Comparison of ENCODE assay signal across 1 cellular context in genomic region chr17:81142301-81143199, GRCh38.
TF ChIP-seq lines count a peak whose summit lies in the region.

No MANE protein-coding gene starts in this region.

TF ChIP-seq in HepG2, 621 proteins besides CTCF, POLR2A, EP300 and RAD21 (continued from another document and continues in another):
- TF ChIP-seq, protein P1, sequence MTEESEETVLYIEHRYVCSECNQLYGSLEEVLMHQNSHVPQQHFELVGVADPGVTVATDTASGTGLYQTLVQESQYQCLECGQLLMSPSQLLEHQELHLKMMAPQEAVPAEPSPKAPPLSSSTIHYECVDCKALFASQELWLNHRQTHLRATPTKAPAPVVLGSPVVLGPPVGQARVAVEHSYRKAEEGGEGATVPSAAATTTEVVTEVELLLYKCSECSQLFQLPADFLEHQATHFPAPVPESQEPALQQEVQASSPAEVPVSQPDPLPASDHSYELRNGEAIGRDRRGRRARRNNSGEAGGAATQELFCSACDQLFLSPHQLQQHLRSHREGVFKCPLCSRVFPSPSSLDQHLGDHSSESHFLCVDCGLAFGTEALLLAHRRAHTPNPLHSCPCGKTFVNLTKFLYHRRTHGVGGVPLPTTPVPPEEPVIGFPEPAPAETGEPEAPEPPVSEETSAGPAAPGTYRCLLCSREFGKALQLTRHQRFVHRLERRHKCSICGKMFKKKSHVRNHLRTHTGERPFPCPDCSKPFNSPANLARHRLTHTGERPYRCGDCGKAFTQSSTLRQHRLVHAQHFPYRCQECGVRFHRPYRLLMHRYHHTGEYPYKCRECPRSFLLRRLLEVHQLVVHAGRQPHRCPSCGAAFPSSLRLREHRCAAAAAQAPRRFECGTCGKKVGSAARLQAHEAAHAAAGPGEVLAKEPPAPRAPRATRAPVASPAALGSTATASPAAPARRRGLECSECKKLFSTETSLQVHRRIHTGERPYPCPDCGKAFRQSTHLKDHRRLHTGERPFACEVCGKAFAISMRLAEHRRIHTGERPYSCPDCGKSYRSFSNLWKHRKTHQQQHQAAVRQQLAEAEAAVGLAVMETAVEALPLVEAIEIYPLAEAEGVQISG (CRISPR knock-in tag; IDR thresholded peaks at IDR 0.05): no peak
- TF ChIP-seq KLF13 (CRISPR knock-in tag; IDR thresholded peaks at IDR 0.05): peak; percentile 77
- no peak for TF ChIP-seq ZNF382 (CRISPR knock-in tag; IDR thresholded peaks at IDR 0.05; ENCODE audit: borderline replicate concordance)
- peak; percentile 79; the same call in 1 of the 2 replicates for TF ChIP-seq ZSCAN9 (CRISPR knock-in tag; IDR thresholded peaks at IDR 0.05; ENCODE audit: borderline replicate concordance)
- TF ChIP-seq ZMYM3 (CRISPR knock-in tag; IDR thresholded peaks at IDR 0.05): no peak
- TF ChIP-seq, protein P2, sequence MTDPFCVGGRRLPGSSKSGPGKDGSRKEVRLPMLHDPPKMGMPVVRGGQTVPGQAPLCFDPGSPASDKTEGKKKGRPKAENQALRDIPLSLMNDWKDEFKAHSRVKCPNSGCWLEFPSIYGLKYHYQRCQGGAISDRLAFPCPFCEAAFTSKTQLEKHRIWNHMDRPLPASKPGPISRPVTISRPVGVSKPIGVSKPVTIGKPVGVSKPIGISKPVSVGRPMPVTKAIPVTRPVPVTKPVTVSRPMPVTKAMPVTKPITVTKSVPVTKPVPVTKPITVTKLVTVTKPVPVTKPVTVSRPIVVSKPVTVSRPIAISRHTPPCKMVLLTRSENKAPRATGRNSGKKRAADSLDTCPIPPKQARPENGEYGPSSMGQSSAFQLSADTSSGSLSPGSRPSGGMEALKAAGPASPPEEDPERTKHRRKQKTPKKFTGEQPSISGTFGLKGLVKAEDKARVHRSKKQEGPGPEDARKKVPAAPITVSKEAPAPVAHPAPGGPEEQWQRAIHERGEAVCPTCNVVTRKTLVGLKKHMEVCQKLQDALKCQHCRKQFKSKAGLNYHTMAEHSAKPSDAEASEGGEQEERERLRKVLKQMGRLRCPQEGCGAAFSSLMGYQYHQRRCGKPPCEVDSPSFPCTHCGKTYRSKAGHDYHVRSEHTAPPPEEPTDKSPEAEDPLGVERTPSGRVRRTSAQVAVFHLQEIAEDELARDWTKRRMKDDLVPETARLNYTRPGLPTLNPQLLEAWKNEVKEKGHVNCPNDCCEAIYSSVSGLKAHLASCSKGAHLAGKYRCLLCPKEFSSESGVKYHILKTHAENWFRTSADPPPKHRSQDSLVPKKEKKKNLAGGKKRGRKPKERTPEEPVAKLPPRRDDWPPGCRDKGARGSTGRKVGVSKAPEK (CRISPR knock-in tag; IDR thresholded peaks at IDR 0.05; ENCODE audit: borderline replicate concordance): no peak
- no peak for TF ChIP-seq ZNF431 (CRISPR knock-in tag; IDR thresholded peaks at IDR 0.05; ENCODE audit: borderline replicate concordance, low read depth)
- no peak for TF ChIP-seq ZFAT (CRISPR knock-in tag; conservative IDR thresholded peaks at IDR 0.05)
- TF ChIP-seq, protein P3, sequence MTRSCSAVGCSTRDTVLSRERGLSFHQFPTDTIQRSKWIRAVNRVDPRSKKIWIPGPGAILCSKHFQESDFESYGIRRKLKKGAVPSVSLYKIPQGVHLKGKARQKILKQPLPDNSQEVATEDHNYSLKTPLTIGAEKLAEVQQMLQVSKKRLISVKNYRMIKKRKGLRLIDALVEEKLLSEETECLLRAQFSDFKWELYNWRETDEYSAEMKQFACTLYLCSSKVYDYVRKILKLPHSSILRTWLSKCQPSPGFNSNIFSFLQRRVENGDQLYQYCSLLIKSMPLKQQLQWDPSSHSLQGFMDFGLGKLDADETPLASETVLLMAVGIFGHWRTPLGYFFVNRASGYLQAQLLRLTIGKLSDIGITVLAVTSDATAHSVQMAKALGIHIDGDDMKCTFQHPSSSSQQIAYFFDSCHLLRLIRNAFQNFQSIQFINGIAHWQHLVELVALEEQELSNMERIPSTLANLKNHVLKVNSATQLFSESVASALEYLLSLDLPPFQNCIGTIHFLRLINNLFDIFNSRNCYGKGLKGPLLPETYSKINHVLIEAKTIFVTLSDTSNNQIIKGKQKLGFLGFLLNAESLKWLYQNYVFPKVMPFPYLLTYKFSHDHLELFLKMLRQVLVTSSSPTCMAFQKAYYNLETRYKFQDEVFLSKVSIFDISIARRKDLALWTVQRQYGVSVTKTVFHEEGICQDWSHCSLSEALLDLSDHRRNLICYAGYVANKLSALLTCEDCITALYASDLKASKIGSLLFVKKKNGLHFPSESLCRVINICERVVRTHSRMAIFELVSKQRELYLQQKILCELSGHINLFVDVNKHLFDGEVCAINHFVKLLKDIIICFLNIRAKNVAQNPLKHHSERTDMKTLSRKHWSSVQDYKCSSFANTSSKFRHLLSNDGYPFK (CRISPR knock-in tag; IDR thresholded peaks at IDR 0.05; ENCODE audit: borderline replicate concordance): no peak
- no peak for TF ChIP-seq ATF6 (CRISPR knock-in tag; conservative IDR thresholded peaks at IDR 0.05)
- TF ChIP-seq, protein P4, sequence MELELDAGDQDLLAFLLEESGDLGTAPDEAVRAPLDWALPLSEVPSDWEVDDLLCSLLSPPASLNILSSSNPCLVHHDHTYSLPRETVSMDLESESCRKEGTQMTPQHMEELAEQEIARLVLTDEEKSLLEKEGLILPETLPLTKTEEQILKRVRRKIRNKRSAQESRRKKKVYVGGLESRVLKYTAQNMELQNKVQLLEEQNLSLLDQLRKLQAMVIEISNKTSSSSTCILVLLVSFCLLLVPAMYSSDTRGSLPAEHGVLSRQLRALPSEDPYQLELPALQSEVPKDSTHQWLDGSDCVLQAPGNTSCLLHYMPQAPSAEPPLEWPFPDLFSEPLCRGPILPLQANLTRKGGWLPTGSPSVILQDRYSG (CRISPR knock-in tag; IDR thresholded peaks at IDR 0.05): no peak
- TF ChIP-seq CBFB (CRISPR knock-in tag; IDR thresholded peaks at IDR 0.05): 0 out of 2 replicates have a peak, but pooled peaks have one; percentile 40
- TF ChIP-seq ZNF557 (CRISPR knock-in tag; IDR thresholded peaks at IDR 0.05): no peak
- TF ChIP-seq TIGD3 (CRISPR knock-in tag; IDR thresholded peaks at IDR 0.05; ENCODE audit: borderline replicate concordance): no peak
- TF ChIP-seq ZNF770 (CRISPR knock-in tag; IDR thresholded peaks at IDR 0.05): peak; percentile 88
- TF ChIP-seq ZNF580 (CRISPR knock-in tag; IDR thresholded peaks at IDR 0.05; ENCODE audit: borderline replicate concordance, low read depth): no peak; the same call in 1 of the 2 replicates
- peak; percentile 47; the same call in 1 of the 2 replicates for TF ChIP-seq RXRA (CRISPR knock-in tag; IDR thresholded peaks at IDR 0.05)
- no peak for TF ChIP-seq AKAP8 (CRISPR knock-in tag; IDR thresholded peaks at IDR 0.05)
- 0 out of 2 replicates have a peak, but pooled peaks have one; percentile 61 for TF ChIP-seq TSC22D2 (CRISPR knock-in tag; IDR thresholded peaks at IDR 0.05; ENCODE audit: borderline replicate concordance)
- TF ChIP-seq MIER2 (CRISPR knock-in tag; IDR thresholded peaks at IDR 0.05): no peak
- TF ChIP-seq, protein P5, sequence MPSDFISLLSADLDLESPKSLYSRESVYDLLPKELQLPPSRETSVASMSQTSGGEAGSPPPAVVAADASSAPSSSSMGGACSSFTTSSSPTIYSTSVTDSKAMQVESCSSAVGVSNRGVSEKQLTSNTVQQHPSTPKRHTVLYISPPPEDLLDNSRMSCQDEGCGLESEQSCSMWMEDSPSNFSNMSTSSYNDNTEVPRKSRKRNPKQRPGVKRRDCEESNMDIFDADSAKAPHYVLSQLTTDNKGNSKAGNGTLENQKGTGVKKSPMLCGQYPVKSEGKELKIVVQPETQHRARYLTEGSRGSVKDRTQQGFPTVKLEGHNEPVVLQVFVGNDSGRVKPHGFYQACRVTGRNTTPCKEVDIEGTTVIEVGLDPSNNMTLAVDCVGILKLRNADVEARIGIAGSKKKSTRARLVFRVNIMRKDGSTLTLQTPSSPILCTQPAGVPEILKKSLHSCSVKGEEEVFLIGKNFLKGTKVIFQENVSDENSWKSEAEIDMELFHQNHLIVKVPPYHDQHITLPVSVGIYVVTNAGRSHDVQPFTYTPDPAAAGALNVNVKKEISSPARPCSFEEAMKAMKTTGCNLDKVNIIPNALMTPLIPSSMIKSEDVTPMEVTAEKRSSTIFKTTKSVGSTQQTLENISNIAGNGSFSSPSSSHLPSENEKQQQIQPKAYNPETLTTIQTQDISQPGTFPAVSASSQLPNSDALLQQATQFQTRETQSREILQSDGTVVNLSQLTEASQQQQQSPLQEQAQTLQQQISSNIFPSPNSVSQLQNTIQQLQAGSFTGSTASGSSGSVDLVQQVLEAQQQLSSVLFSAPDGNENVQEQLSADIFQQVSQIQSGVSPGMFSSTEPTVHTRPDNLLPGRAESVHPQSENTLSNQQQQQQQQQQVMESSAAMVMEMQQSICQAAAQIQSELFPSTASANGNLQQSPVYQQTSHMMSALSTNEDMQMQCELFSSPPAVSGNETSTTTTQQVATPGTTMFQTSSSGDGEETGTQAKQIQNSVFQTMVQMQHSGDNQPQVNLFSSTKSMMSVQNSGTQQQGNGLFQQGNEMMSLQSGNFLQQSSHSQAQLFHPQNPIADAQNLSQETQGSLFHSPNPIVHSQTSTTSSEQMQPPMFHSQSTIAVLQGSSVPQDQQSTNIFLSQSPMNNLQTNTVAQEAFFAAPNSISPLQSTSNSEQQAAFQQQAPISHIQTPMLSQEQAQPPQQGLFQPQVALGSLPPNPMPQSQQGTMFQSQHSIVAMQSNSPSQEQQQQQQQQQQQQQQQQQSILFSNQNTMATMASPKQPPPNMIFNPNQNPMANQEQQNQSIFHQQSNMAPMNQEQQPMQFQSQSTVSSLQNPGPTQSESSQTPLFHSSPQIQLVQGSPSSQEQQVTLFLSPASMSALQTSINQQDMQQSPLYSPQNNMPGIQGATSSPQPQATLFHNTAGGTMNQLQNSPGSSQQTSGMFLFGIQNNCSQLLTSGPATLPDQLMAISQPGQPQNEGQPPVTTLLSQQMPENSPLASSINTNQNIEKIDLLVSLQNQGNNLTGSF (CRISPR knock-in tag; IDR thresholded peaks at IDR 0.05): no peak
- TF ChIP-seq FOXK2 (IDR thresholded peaks at IDR 0.05): no peak
- no peak for TF ChIP-seq PLSCR1 (CRISPR knock-in tag; IDR thresholded peaks at IDR 0.05; ENCODE audit: borderline replicate concordance)
- TF ChIP-seq NCOA1 (CRISPR knock-in tag; IDR thresholded peaks at IDR 0.05): no peak
- TF ChIP-seq FOXJ3 (CRISPR knock-in tag; IDR thresholded peaks at IDR 0.05; ENCODE audit: borderline replicate concordance): no peak
- TF ChIP-seq ZBTB2 (CRISPR knock-in tag; IDR thresholded peaks at IDR 0.05; ENCODE audit: low read depth): no peak
- no peak for TF ChIP-seq MED8 (CRISPR knock-in tag; IDR thresholded peaks at IDR 0.05; ENCODE audit: insufficient replicate concordance)
- no peak for TF ChIP-seq HNRNPUL1 (IDR thresholded peaks at IDR 0.05; ENCODE audit: low read depth, low read length)
- 0 out of 2 replicates have a peak, but pooled peaks have one; percentile 32 for TF ChIP-seq MIER3 (CRISPR knock-in tag; IDR thresholded peaks at IDR 0.05; ENCODE audit: borderline replicate concordance)
- TF ChIP-seq ZNF350 (CRISPR knock-in tag; IDR thresholded peaks at IDR 0.05; ENCODE audit: borderline replicate concordance, low read depth): peak; percentile 41; the same call in 1 of the 2 replicates
- TF ChIP-seq SMAD9 (CRISPR knock-in tag; IDR thresholded peaks at IDR 0.05): no peak
